In genomic region chr16:69078073-69078472, GRCh38 we compare ENCODE assay signal across 1 cellular context.
TF ChIP-seq lines count a peak whose summit lies in the region.

No MANE protein-coding gene starts in this region.

TF ChIP-seq in WTC11, 78 proteins besides CTCF, POLR2A, EP300 and RAD21 (continued from another document):
- no peak for TF ChIP-seq ZNF281 (CRISPR knock-in tag; IDR thresholded peaks at IDR 0.05)
- TF ChIP-seq JUN (CRISPR knock-in tag; IDR thresholded peaks at IDR 0.05) = no peak
- no peak for TF ChIP-seq JAZF1 (CRISPR knock-in tag; IDR thresholded peaks at IDR 0.05)
- no peak for TF ChIP-seq AFF4 (CRISPR knock-in tag; IDR thresholded peaks at IDR 0.05; ENCODE audit: borderline replicate concordance)
- peak; percentile 98 for TF ChIP-seq ZNF423 (CRISPR knock-in tag; IDR thresholded peaks at IDR 0.05)
- TF ChIP-seq FOXP4 (CRISPR knock-in tag; IDR thresholded peaks at IDR 0.05) = peak; percentile 58; the same call in 1 of the 2 replicates
- no peak for TF ChIP-seq ATF1 (CRISPR knock-in tag; IDR thresholded peaks at IDR 0.05)
- TF ChIP-seq GABPB1 (CRISPR knock-in tag; IDR thresholded peaks at IDR 0.05) = no peak
- 0 out of 2 replicates have a peak, but pooled peaks have one; percentile 22 for TF ChIP-seq ARID4B (CRISPR knock-in tag; IDR thresholded peaks at IDR 0.05; ENCODE audit: borderline replicate concordance)
- TF ChIP-seq NFE2L1 (CRISPR knock-in tag; IDR thresholded peaks at IDR 0.05) = no peak
- no peak for TF ChIP-seq MLX (CRISPR knock-in tag; IDR thresholded peaks at IDR 0.05)
- TF ChIP-seq NR3C1 (CRISPR knock-in tag; conservative IDR thresholded peaks at IDR 0.05; ENCODE audit: low read depth) = no peak
- peak; percentile 67; the same call in 1 of the 2 replicates for TF ChIP-seq IRF1 (CRISPR knock-in tag; IDR thresholded peaks at IDR 0.05)
- peak; percentile 83 for TF ChIP-seq TEAD1 (CRISPR knock-in tag; IDR thresholded peaks at IDR 0.05)
- peak; percentile 97 for TF ChIP-seq ETV6 (CRISPR knock-in tag; IDR thresholded peaks at IDR 0.05)
- TF ChIP-seq TCF7 (CRISPR knock-in tag; IDR thresholded peaks at IDR 0.05; ENCODE audit: low read depth) = no peak
- 0 out of 2 replicates have a peak, but pooled peaks have one; percentile 2 for TF ChIP-seq ZSCAN18 (CRISPR knock-in tag; IDR thresholded peaks at IDR 0.05)
- peak; percentile 29; the same call in 1 of the 2 replicates for TF ChIP-seq USF2 (CRISPR knock-in tag; IDR thresholded peaks at IDR 0.05)
- TF ChIP-seq ZNF138 (CRISPR knock-in tag; conservative IDR thresholded peaks at IDR 0.05) = no peak
- peak; percentile 61; the same call in 1 of the 2 replicates for TF ChIP-seq MAX (CRISPR knock-in tag; IDR thresholded peaks at IDR 0.05)
- TF ChIP-seq ZBTB43 (CRISPR knock-in tag; IDR thresholded peaks at IDR 0.05) = no peak
- TF ChIP-seq GTF2I (CRISPR knock-in tag; conservative IDR thresholded peaks at IDR 0.05) = no peak
- no peak for TF ChIP-seq ZNF416 (CRISPR knock-in tag; IDR thresholded peaks at IDR 0.05)
- TF ChIP-seq ZNF121 (CRISPR knock-in tag; IDR thresholded peaks at IDR 0.05) = no peak
